8 cellular contexts compared by ENCODE assay signal in the genomic region with DNA sequence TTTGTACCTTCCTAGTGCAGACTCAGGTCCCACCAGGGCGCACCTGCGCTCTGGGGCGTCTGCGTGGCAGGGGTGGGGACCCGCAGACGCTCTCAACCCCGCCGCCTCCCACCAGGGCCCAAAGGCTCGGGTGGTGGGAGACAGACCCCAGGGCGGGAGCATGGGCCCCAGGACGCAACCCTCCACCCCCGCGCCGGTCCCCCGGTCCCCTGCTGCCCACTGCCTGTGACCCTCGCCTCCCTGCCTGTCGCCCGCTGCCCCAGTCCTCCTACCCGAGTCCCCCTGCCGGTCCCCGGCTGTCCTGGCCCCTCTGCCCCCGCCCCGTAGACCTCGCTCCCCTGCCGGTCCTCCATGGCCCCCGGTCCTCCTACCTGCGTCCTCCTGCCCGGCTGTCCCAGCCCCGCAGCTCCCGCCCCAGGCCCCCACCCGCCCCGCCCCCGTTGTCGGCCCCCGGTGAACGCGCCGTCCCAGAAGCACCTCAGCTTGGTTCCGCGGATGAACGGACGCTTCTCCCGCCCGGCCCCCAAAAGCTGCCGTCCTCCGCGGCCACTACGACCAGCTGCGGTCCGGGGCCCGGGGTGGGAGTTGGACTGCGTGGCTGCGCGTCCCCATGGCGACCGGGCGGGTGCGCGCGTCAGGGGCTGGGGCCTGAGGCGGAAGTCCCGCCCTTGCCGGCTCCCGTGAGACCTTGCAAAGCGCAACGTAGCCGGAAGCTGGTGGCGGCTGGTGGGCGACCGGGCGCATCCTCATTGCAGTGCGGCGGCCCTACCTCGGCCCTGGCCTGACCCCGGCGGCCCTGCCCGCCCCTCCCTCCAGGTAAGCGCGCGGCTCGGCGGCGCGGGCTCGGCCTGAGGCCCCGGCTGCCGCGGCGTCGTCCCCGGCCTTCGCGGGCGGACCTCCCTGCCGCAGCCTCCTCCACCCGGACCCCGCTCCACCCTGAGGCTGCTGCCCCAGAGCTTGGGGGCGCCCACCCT. TPM values are rescaled to one million over a fixed set of nuclear protein-coding genes. Genes with fewer than 3 reads are reported as not detected.
DNase-seq lines count a peak whose midpoint lies in the region; ATAC-seq and TF ChIP-seq lines count a peak whose summit lies in the region.

ARFGAP1 (plus strand) TSS at position 709 of the 974 bp plus-strand sequence. CDS start 2,768 bp downstream, outside the sequence.

- TF ChIP-seq CTCF in activated CD8-positive, alpha-beta T cell treated with anti-CD3 and anti-CD28 coated beads for 36 hours (IDR thresholded peaks at IDR 0.05), result no peak
- TF ChIP-seq CTCF in lung (IDR thresholded peaks at IDR 0.05; ENCODE audit: control extremely low read depth, extremely low read depth), result no peak

- peak within 1 kb of the TSS; percentile 64 for H3K4me3 ChIP-seq in ectodermal cell (ENCODE audit: insufficient read depth, low read depth, low read length)
- H3K4me3 ChIP-seq in lung, result peak within 1 kb of the TSS; percentile 92

- intact Hi-C loops in activated CD8-positive, alpha-beta T cell treated with anti-CD3 and anti-CD28 coated beads for 36 hours (cut with micrococcal nuclease), result no loop called here

- H3K27ac Mint-ChIP-seq in activated CD8-positive, alpha-beta T cell treated with anti-CD3 and anti-CD28 coated beads for 36 hours, result peak within 1 kb of the TSS; percentile 72

- CTCF ChIA-PET in activated CD8-positive, alpha-beta T cell treated with anti-CD3 and anti-CD28 coated beads for 36 hours (lab: Charles Lee), result interaction anchor here (1.0 to 4.1 kb wide), 6 partner anchors 9 to 57 kb away, joined by 3 to 23 read pairs (median 4); no protein-coding TSS in a partner anchor

- ATAC-seq in GM19395 (IDR thresholded peaks at IDR 0.05; ENCODE audit: unreplicated experiment), result peak; percentile 88
- ATAC-seq in HG03575 (IDR thresholded peaks at IDR 0.05; ENCODE audit: extremely low read depth, insufficient number of reproducible peaks, low FRiP score, unreplicated experiment), result peak; percentile 50
- ATAC-seq in activated CD8-positive, alpha-beta T cell treated with anti-CD3 and anti-CD28 coated beads for 36 hours, result peak; percentile 98
- peak; percentile 93 for ATAC-seq in lung (ENCODE audit: insufficient read depth, low FRiP score)

- H3K36me3 Mint-ChIP-seq in activated CD8-positive, alpha-beta T cell treated with anti-CD3 and anti-CD28 coated beads for 36 hours (ENCODE audit: low read depth), result peaks cover 3% of the 10 kb centered on the region

- peaks cover 7% of the 10 kb centered on the region for H3K4me1 ChIP-seq in ectodermal cell (ENCODE audit: control insufficient read depth, insufficient read depth, low read length)
- peaks cover 0 to 7% of the 10 kb centered on the region in 2 donors for H3K4me1 ChIP-seq in lung (ENCODE audit: control insufficient read depth in 2 of 2, insufficient read depth in 2 of 2, low read length in 2 of 2)

- no peaks in the 10 kb centered on the region for H3K27me3 Mint-ChIP-seq in activated CD8-positive, alpha-beta T cell treated with anti-CD3 and anti-CD28 coated beads for 36 hours

- H3K27ac ChIP-seq in ectodermal cell (ENCODE audit: insufficient read depth, low read depth, low read length, poor library complexity, severe bottlenecking) (no peak within 1 kb of the TSS), lung (ENCODE audit: low read depth in 1 of 2, low read length in 1 of 2) (peak within 1 kb of the TSS in 1 of 2 donors; percentile 40)

- no peaks in the 10 kb centered on the region for H3K9me3 Mint-ChIP-seq in activated CD8-positive, alpha-beta T cell treated with anti-CD3 and anti-CD28 coated beads for 36 hours

- no peaks in the 10 kb centered on the region for H3K27me3 ChIP-seq in ectodermal cell (ENCODE audit: control insufficient read depth, insufficient read depth, low read length, poor library complexity, severe bottlenecking)
- H3K27me3 ChIP-seq in lung (ENCODE audit: control insufficient read depth, insufficient read depth), result no peaks in the 10 kb centered on the region

- WGBS in ectodermal cell, 2 experiments, result 1 to 2% methylated on average over 98 of the region's 98 CpGs
- WGBS in lung, 2 donors, result 1 to 2% methylated on average over 64 to 98 of the region's 98 CpGs

- POLR2A ChIA-PET in activated CD8-positive, alpha-beta T cell treated with anti-CD3 and anti-CD28 coated beads for 36 hours (lab: Charles Lee), result interaction anchor here (1.0 to 1.7 kb wide), 4 partner anchors 9 to 335 kb away, joined by 3 to 6 read pairs (median 4); partner anchors contain the start of gene GID8

- peaks cover 21% of the 10 kb centered on the region for H3K4me1 Mint-ChIP-seq in activated CD8-positive, alpha-beta T cell treated with anti-CD3 and anti-CD28 coated beads for 36 hours (ENCODE audit: low read depth)

- no peaks in the 10 kb centered on the region for H3K9me3 ChIP-seq in ectodermal cell (ENCODE audit: control insufficient read depth, low read length)
- H3K9me3 ChIP-seq in lung (ENCODE audit: control insufficient read depth in 2 of 2, insufficient read depth in 1 of 2, low read length in 1 of 2), result no peaks in the 10 kb centered on the region

- H3K36me3 ChIP-seq in ectodermal cell (ENCODE audit: control insufficient read depth, insufficient read depth, low read length) (peaks cover 4% of the 10 kb centered on the region), lung (ENCODE audit: control insufficient read depth in 2 of 2, insufficient read depth in 2 of 2, low read length in 2 of 2) (peaks cover 0 to 17% of the 10 kb centered on the region in 2 donors)

- H3K4me3 Mint-ChIP-seq in activated CD8-positive, alpha-beta T cell treated with anti-CD3 and anti-CD28 coated beads for 36 hours, result peak within 1 kb of the TSS; percentile 79

- DNase-seq in C1 segment of cervical spinal cord (lab: John Stamatoyannopoulos, UW) (peak in 13 of 14 donors; percentile 43 to 87 (median 77)), NCI-H82 (lab: John Stamatoyannopoulos, UW) (peak; percentile 94), lung (ENCODE audit: low spot score) (peak; percentile 89)
- peak; percentile 96 for DNase-seq in activated CD8-positive, alpha-beta T cell treated with anti-CD3 and anti-CD28 coated beads for 36 hours
- peak; percentile 82 to 90 (median 85) for DNase-seq in stimulated activated CD4-positive, alpha-beta T cell treated with anti-CD3 and anti-CD28 coated beads, TNF-alpha, amount 100 ng/mL, for 24 hours (ENCODE audit: low read depth in 3 of 3)

RNA-seq across cellular contexts. Expression of gene ARFGAP1, which starts in this region (rescaled TPM):
- total RNA-seq in activated CD8-positive, alpha-beta T cell treated with anti-CD3 and anti-CD28 coated beads for 36 hours, result 10 to 100 TPM; 71.3 to 75.0 TPM
- 106 TPM for polyA plus RNA-seq in ectodermal cell (2013, experiment 1 of 4)
- 99.8 TPM for polyA plus RNA-seq in ectodermal cell (2013, experiment 2 of 4)
- polyA plus RNA-seq in ectodermal cell (2013, experiment 3 of 4), result 76.2 TPM
- 99.6 TPM for polyA plus RNA-seq in ectodermal cell (2013, experiment 4 of 4)
- total RNA-seq in lung, result 100 to 1,000 TPM in 1 of 2 donors, 10 to 100 TPM in 1; 47.0 to 108 TPM
- 100 to 1,000 TPM in 1 of 2 donors, 10 to 100 TPM in 1; 70.8 to 104 TPM for polyA plus RNA-seq in lung
